ENCODE assay signal across 1 cellular context in the genomic region with DNA sequence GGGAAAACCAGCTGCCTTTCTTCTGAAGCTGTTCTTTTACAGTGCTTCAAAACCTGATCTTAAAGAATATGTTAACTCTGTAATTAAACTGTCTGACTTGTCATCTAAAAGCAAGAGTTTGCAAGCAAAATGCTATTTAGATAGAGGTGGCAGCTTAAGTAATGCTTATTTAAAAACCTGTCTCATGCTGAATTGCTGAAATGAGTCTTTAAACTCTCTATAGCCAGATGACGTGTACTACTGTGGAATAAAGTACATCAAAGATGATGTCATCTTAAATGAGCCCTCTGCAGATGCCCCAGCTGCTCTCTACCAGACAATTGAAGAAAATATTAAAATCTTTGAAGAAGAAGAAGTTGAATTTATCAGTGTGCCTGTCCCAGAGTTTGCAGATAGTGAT.
TF ChIP-seq lines count a peak whose summit lies in the region.

No MANE protein-coding gene starts in this region.

TF ChIP-seq in GM12878, 131 proteins besides CTCF, POLR2A, EP300 and RAD21:
- TF ChIP-seq CREM (IDR thresholded peaks at IDR 0.05; ENCODE audit: low read depth) (no peak), FOS (IDR thresholded peaks at IDR 0.05; ENCODE audit: borderline replicate concordance, extremely low read depth, insufficient read length) (no peak), MTA2 (IDR thresholded peaks at IDR 0.05; ENCODE audit: low read depth) (no peak), ATF7 (IDR thresholded peaks at IDR 0.05; ENCODE audit: low read depth) (peak; percentile 21; the same call in 1 of the 2 replicates), BHLHE40 (IDR thresholded peaks at IDR 0.05; ENCODE audit: borderline replicate concordance in 1 of 2, low read depth in 2 of 2, low read length in 1 of 2) (no peak), POLR2AphosphoS5 (IDR thresholded peaks at IDR 0.05; ENCODE audit: low read length) (no peak)
- TF ChIP-seq, protein P1, sequence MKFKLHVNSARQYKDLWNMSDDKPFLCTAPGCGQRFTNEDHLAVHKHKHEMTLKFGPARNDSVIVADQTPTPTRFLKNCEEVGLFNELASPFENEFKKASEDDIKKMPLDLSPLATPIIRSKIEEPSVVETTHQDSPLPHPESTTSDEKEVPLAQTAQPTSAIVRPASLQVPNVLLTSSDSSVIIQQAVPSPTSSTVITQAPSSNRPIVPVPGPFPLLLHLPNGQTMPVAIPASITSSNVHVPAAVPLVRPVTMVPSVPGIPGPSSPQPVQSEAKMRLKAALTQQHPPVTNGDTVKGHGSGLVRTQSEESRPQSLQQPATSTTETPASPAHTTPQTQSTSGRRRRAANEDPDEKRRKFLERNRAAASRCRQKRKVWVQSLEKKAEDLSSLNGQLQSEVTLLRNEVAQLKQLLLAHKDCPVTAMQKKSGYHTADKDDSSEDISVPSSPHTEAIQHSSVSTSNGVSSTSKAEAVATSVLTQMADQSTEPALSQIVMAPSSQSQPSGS (IDR thresholded peaks at IDR 0.05; ENCODE audit: low read length): no peak
- TF ChIP-seq, protein P2, sequence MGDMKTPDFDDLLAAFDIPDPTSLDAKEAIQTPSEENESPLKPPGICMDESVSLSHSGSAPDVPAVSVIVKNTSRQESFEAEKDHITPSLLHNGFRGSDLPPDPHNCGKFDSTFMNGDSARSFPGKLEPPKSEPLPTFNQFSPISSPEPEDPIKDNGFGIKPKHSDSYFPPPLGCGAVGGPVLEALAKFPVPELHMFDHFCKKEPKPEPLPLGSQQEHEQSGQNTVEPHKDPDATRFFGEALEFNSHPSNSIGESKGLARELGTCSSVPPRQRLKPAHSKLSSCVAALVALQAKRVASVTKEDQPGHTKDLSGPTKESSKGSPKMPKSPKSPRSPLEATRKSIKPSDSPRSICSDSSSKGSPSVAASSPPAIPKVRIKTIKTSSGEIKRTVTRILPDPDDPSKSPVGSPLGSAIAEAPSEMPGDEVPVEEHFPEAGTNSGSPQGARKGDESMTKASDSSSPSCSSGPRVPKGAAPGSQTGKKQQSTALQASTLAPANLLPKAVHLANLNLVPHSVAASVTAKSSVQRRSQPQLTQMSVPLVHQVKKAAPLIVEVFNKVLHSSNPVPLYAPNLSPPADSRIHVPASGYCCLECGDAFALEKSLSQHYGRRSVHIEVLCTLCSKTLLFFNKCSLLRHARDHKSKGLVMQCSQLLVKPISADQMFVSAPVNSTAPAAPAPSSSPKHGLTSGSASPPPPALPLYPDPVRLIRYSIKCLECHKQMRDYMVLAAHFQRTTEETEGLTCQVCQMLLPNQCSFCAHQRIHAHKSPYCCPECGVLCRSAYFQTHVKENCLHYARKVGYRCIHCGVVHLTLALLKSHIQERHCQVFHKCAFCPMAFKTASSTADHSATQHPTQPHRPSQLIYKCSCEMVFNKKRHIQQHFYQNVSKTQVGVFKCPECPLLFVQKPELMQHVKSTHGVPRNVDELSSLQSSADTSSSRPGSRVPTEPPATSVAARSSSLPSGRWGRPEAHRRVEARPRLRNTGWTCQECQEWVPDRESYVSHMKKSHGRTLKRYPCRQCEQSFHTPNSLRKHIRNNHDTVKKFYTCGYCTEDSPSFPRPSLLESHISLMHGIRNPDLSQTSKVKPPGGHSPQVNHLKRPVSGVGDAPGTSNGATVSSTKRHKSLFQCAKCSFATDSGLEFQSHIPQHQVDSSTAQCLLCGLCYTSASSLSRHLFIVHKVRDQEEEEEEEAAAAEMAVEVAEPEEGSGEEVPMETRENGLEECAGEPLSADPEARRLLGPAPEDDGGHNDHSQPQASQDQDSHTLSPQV (IDR thresholded peaks at IDR 0.05): no peak
